1 cellular context compared by ENCODE assay signal in genomic region chr16:57534337-57534880, GRCh38.
TF ChIP-seq lines count a peak whose summit lies in the region.

No MANE protein-coding gene starts in this region.

TF ChIP-seq in GM12878, 131 proteins besides CTCF, POLR2A, EP300 and RAD21:
- no peak for TF ChIP-seq IKZF2 (IDR thresholded peaks at IDR 0.05)
- TF ChIP-seq EED (IDR thresholded peaks at IDR 0.05; ENCODE audit: low read depth): no peak
- TF ChIP-seq IRF4 (IDR thresholded peaks at IDR 0.05; ENCODE audit: low read depth, low read length): no peak
- TF ChIP-seq TAF1 (IDR thresholded peaks at IDR 0.05; ENCODE audit: borderline replicate concordance, low read depth, low read length): no peak
- no peak for TF ChIP-seq SIN3A (IDR thresholded peaks at IDR 0.05; ENCODE audit: low read depth, low read length)
- no peak for TF ChIP-seq MLLT1 (IDR thresholded peaks at IDR 0.05)
- no peak for TF ChIP-seq E2F8 (IDR thresholded peaks at IDR 0.05; ENCODE audit: low read depth, partially characterized antibody)
- TF ChIP-seq RCOR1 (conservative IDR thresholded peaks at IDR 0.05; ENCODE audit: low read depth, low read length): no peak
- TF ChIP-seq HCFC1 (IDR thresholded peaks at IDR 0.05; ENCODE audit: low read length): no peak
- no peak for TF ChIP-seq NR2F1 (conservative IDR thresholded peaks at IDR 0.05)
- no peak for TF ChIP-seq BCLAF1 (IDR thresholded peaks at IDR 0.05)
- TF ChIP-seq RUNX3 (IDR thresholded peaks at IDR 0.05; ENCODE audit: low read length): no peak
- TF ChIP-seq NFIC (IDR thresholded peaks at IDR 0.05; ENCODE audit: low read depth, low read length): no peak
- no peak for TF ChIP-seq RAD51 (IDR thresholded peaks at IDR 0.05)
- no peak for TF ChIP-seq CBX3 (IDR thresholded peaks at IDR 0.05; ENCODE audit: borderline replicate concordance, low read depth)
- no peak for TF ChIP-seq TCF7 (IDR thresholded peaks at IDR 0.05; ENCODE audit: borderline replicate concordance)
- no peak for TF ChIP-seq ZNF207 (IDR thresholded peaks at IDR 0.05; ENCODE audit: borderline replicate concordance)
- TF ChIP-seq MTA3 (IDR thresholded peaks at IDR 0.05; ENCODE audit: borderline replicate concordance, low read length): no peak
- TF ChIP-seq TCF3 (IDR thresholded peaks at IDR 0.05; ENCODE audit: borderline replicate concordance, insufficient read depth, low read depth, low read length): no peak
- TF ChIP-seq YY1 (IDR thresholded peaks at IDR 0.05; ENCODE audit: low read depth, low read length): no peak
